Comparison of ENCODE assay signal across 21 cellular contexts in genomic region chr12:68428724-68429580, GRCh38.
DNase-seq lines count a peak whose midpoint lies in the region; ATAC-seq and TF ChIP-seq lines count a peak whose summit lies in the region.
"Had no signal": no experiment of that assay in that cellular context is flagged by ENCODE, and none has a peak within 500 bp of the region (broad histone marks: within the 10 kb centered on the region; RNA-seq: fewer than 3 reads in every experiment).

No MANE protein-coding gene starts in this region.

- intact Hi-C loops in vagina (cut with DNase I), result no loop called here

- H3K27ac ChIP-seq in HUES48 (ENCODE audit: low read depth, low read length) (peak overlapping the region; percentile 35), vagina (no peak overlapping the region)
- H3K27ac ChIP-seq: upper lobe of right lung had no signal

- no peak for TF ChIP-seq POLR2A in vagina (IDR thresholded peaks at IDR 0.05)

- H3K36me3 Mint-ChIP-seq in nephron progenitor cell (ENCODE audit: low read depth), result no peaks in the 10 kb centered on the region
- no peaks in the 10 kb centered on the region for H3K36me3 Mint-ChIP-seq in osteocyte (ENCODE audit: unreplicated experiment)
- H3K36me3 Mint-ChIP-seq: CD8-positive, alpha-beta T cell had no signal

- H3K27me3 ChIP-seq in HUES48 (ENCODE audit: control insufficient read depth, insufficient read depth, low read length), result no peaks in the 10 kb centered on the region
- H3K27me3 ChIP-seq in vagina, result no peaks in the 10 kb centered on the region
- H3K27me3 ChIP-seq: upper lobe of right lung had no signal

- peak; percentile 46 for DNase-seq in AG20443 (ENCODE audit: low spot score)
- DNase-seq in fibroblast of peridontal ligament (ENCODE audit: extremely low read depth), result peak; percentile 58
- no peak for DNase-seq in nephron progenitor cell
- no peak for DNase-seq in SW 1271 (lab: John Stamatoyannopoulos, UW)
- DNase-seq in osteocyte (ENCODE audit: extremely low spot score, unreplicated experiment), result no peak
- no peak for DNase-seq in vagina (ENCODE audit: extremely low spot score in 2 of 2)
- DNase-seq: activated effector memory CD4-positive, alpha-beta T cell treated with Interleukin-2 at 50 U/mL for 16 hours; amniotic stem cell; CD8-positive, alpha-beta T cell; DMS79 treated with DMSO at 0.1 percent for 48 hours; mammary epithelial cell; NCI-H1930; NCI-H524; SIG-M5; stimulated activated naive CD8-positive, alpha-beta T cell treated with anti-CD3 and anti-CD28 coated beads, Interleukin-15, Interleukin-2, amounts not matched to agents 100 U/mL and 50 U/mL, for 24 hours; upper lobe of right lung had no signal

- H3K9me3 Mint-ChIP-seq in nephron progenitor cell (no peaks in the 10 kb centered on the region), osteocyte (ENCODE audit: unreplicated experiment) (no peaks in the 10 kb centered on the region)
- H3K9me3 Mint-ChIP-seq: CD8-positive, alpha-beta T cell had no signal

- no peak for ATAC-seq in HG03354 (IDR thresholded peaks at IDR 0.05; ENCODE audit: poor library complexity, severe bottlenecking, unreplicated experiment)
- ATAC-seq: activated CD4-positive, CD25-positive, alpha-beta regulatory T cell treated with anti-CD3 and anti-CD28 coated beads, Interleukin-2, amount 50 U/mL, for 24 hours; CD8-positive, alpha-beta T cell; natural killer cell treated with Interleukin-12 subunit alpha and Interleukin-12 subunit beta and Interleukin-15 and Interleukin-18, amount 100 ng/mL, for 72 hours; stimulated activated naive CD8-positive, alpha-beta T cell treated with anti-CD3 and anti-CD28 coated beads, Interleukin-15, Interleukin-2, amounts not matched to agents 100 U/mL and 50 U/mL, for 24 hours; upper lobe of right lung had no signal

- H3K27me3 Mint-ChIP-seq in nephron progenitor cell (ENCODE audit: low read depth, poor library complexity) (peaks cover 3% of the 10 kb centered on the region), osteocyte (ENCODE audit: unreplicated experiment) (no peaks in the 10 kb centered on the region)
- H3K27me3 Mint-ChIP-seq: natural killer cell treated with Interleukin-12 subunit alpha and Interleukin-12 subunit beta and Interleukin-15 and Interleukin-18, amount 100 ng/mL, for 72 hours had no signal

- no peak overlapping the region for H3K4me3 Mint-ChIP-seq in nephron progenitor cell
- no peak overlapping the region for H3K4me3 Mint-ChIP-seq in osteocyte (ENCODE audit: unreplicated experiment)
- H3K4me3 Mint-ChIP-seq: CD8-positive, alpha-beta T cell; natural killer cell treated with Interleukin-12 subunit alpha and Interleukin-12 subunit beta and Interleukin-15 and Interleukin-18, amount 100 ng/mL, for 72 hours; T-helper 2 cell treated with Interferon-gamma antibody and Interleukin-4, amounts not matched to agents 5 μg/mL and 100 μg/mL, for 36 hours had no signal

- H3K4me1 Mint-ChIP-seq in nephron progenitor cell, result peaks cover 27% of the 10 kb centered on the region
- peaks cover 6% of the 10 kb centered on the region for H3K4me1 Mint-ChIP-seq in osteocyte (ENCODE audit: unreplicated experiment)

- no peaks in the 10 kb centered on the region for H3K36me3 ChIP-seq in HUES48 (ENCODE audit: control insufficient read depth, insufficient read depth, low read length)
- no peaks in the 10 kb centered on the region for H3K36me3 ChIP-seq in vagina
- H3K36me3 ChIP-seq: upper lobe of right lung had no signal

- no peak overlapping the region for H3K4me3 ChIP-seq in HUES48 (ENCODE audit: low read depth, low read length)
- H3K4me3 ChIP-seq in vagina, result no peak overlapping the region
- H3K4me3 ChIP-seq: upper lobe of right lung had no signal

- H3K4me1 ChIP-seq in HUES48 (ENCODE audit: control insufficient read depth, insufficient read depth, low read length) (peaks cover 16% of the 10 kb centered on the region), vagina (peaks cover 10% of the 10 kb centered on the region)
- H3K4me1 ChIP-seq: upper lobe of right lung had no signal

- H3K27ac Mint-ChIP-seq in nephron progenitor cell (peak overlapping the region; percentile 22), osteocyte (ENCODE audit: unreplicated experiment) (no peak overlapping the region)
- H3K27ac Mint-ChIP-seq: CD8-positive, alpha-beta T cell; natural killer cell treated with Interleukin-12 subunit alpha and Interleukin-12 subunit beta and Interleukin-15 and Interleukin-18, amount 100 ng/mL, for 72 hours; T-helper 2 cell treated with Interferon-gamma antibody and Interleukin-4, amounts not matched to agents 5 μg/mL and 100 μg/mL, for 36 hours had no signal

- H3K9ac ChIP-seq in HUES48 (ENCODE audit: low read depth, low read length), result no peak overlapping the region

- TF ChIP-seq CTCF in nephron progenitor cell (IDR thresholded peaks at IDR 0.05), result no peak
- TF ChIP-seq CTCF in osteocyte (IDR thresholded peaks at IDR 0.05), result no peak
- TF ChIP-seq CTCF in vagina (IDR thresholded peaks at IDR 0.05), result no peak

- no peaks in the 10 kb centered on the region for H3K9me3 ChIP-seq in HUES48 (ENCODE audit: control insufficient read depth, insufficient read depth, low read length)
- no peaks in the 10 kb centered on the region for H3K9me3 ChIP-seq in vagina
- H3K9me3 ChIP-seq: upper lobe of right lung had no signal

Comparison
In these comparisons a context has a peak if more than half of its experiments do, and no peak if none do; other contexts are left out.
1. DNase-seq: peak in AG20443 (single experiment) and fibroblast of peridontal ligament (single experiment); none in nephron progenitor cell (single experiment), SW 1271 (0 of 2), osteocyte (single experiment) and vagina (0 of 2).